ENCODE assay signal across 8 cellular contexts in genomic region chr2:179410552-179411356, GRCh38.
DNase-seq lines count a peak whose midpoint lies in the region; ATAC-seq and TF ChIP-seq lines count a peak whose summit lies in the region.

No MANE protein-coding gene starts in this region.

- H3K4me1 ChIP-seq in cardiac muscle cell (ENCODE audit: low read depth): no peaks in the 10 kb centered on the region

- DNase-seq in Ammon's horn (ENCODE audit: low spot score) (peak; percentile 78), NCI-H2196 treated with DMSO at 0.1 percent for 48 hours (lab: John Stamatoyannopoulos, UW; ENCODE audit: unreplicated experiment) (peak; percentile 9), cardiac muscle cell (ENCODE audit: low read depth in 1 of 2, low spot score in 1 of 2) (peak; percentile 79 to 80), pulmonary artery endothelial cell (ENCODE audit: low read depth, low spot score) (peak; percentile 7), activated gamma-delta T cell treated with Interleukin-2 at 50 U/mL for 16 hours (no peak)
- DNase-seq in activated T-cell treated with anti-CD3 and anti-CD28 coated beads, Interleukin-2, amount 50 U/mL, for 48 hours: peak; percentile 22 to 25

- no peaks in the 10 kb centered on the region for H3K36me3 ChIP-seq in cardiac muscle cell

- no peak overlapping the region for H3K27ac ChIP-seq in cardiac muscle cell

- ATAC-seq in GM18511 (IDR thresholded peaks at IDR 0.05; ENCODE audit: unreplicated experiment): peak; percentile 89
- peak; percentile 84 for ATAC-seq in HG03103 (IDR thresholded peaks at IDR 0.05; ENCODE audit: low read depth, unreplicated experiment)

- no peaks in the 10 kb centered on the region for H3K27me3 ChIP-seq in cardiac muscle cell

- H3K9me3 ChIP-seq in cardiac muscle cell (ENCODE audit: low read depth): no peaks in the 10 kb centered on the region

- H3K4me3 ChIP-seq in cardiac muscle cell: no peak overlapping the region

- TF ChIP-seq CTCF in cardiac muscle cell (IDR thresholded peaks at IDR 0.05; ENCODE audit: low read depth, low read length): peak; percentile 86
